In genomic region chr4:78945638-78946179, GRCh38 we compare ENCODE assay signal across 15 cellular contexts. TPM values are rescaled to one million over a fixed set of nuclear protein-coding genes. Genes with fewer than 3 reads are reported as not detected.
DNase-seq lines count a peak whose midpoint lies in the region; ATAC-seq, FAIRE-seq and TF ChIP-seq lines count a peak whose summit lies in the region.
"Had no signal": no experiment of that assay in that cellular context is flagged by ENCODE, and none has a peak within 500 bp of the region (broad histone marks: within the 10 kb centered on the region; RNA-seq: fewer than 3 reads in every experiment).

No MANE protein-coding gene starts in this region.

- ATAC-seq in activated T-cell treated with anti-CD3 and anti-CD28 coated beads, Interleukin-2, amount 50 U/mL, for 4 hours = peak; percentile 80 to 84
- no peak for ATAC-seq in natural killer cell

- no peaks in the 10 kb centered on the region for H3K36me3 Mint-ChIP-seq in activated T-cell treated with anti-CD3 and anti-CD28 coated beads, Interleukin-2, amount 50 U/mL, for 4 hours (ENCODE audit: insufficient read depth)
- H3K36me3 Mint-ChIP-seq in T-helper 2 cell treated with Interferon-gamma antibody and Interleukin-4, amounts not matched to agents 5 μg/mL and 100 μg/mL, for 36 hours (ENCODE audit: low read depth) = no peaks in the 10 kb centered on the region
- no peaks in the 10 kb centered on the region for H3K36me3 Mint-ChIP-seq in natural killer cell
- H3K36me3 Mint-ChIP-seq: CD14-positive monocyte had no signal

- peak; percentile 33 for FAIRE-seq in GM12892 (lab: Jason Lieb, UNC)

- no peak overlapping the region for H3K27ac Mint-ChIP-seq in T-helper 2 cell treated with Interferon-gamma antibody and Interleukin-4, amounts not matched to agents 5 μg/mL and 100 μg/mL, for 36 hours
- no peak overlapping the region for H3K27ac Mint-ChIP-seq in natural killer cell
- H3K27ac Mint-ChIP-seq: CD14-positive monocyte had no signal

- no peak overlapping the region for H3K4me3 Mint-ChIP-seq in activated T-cell treated with anti-CD3 and anti-CD28 coated beads, Interleukin-2, amount 50 U/mL, for 4 hours
- no peak overlapping the region for H3K4me3 Mint-ChIP-seq in T-helper 2 cell treated with Interferon-gamma antibody and Interleukin-4, amounts not matched to agents 5 μg/mL and 100 μg/mL, for 36 hours
- no peak overlapping the region for H3K4me3 Mint-ChIP-seq in natural killer cell
- H3K4me3 Mint-ChIP-seq: CD14-positive monocyte had no signal

- intact Hi-C loops in natural killer cell (cut with micrococcal nuclease) = no loop called here

- peaks cover 49% of the 10 kb centered on the region for H3K27me3 Mint-ChIP-seq in activated T-cell treated with anti-CD3 and anti-CD28 coated beads, Interleukin-2, amount 50 U/mL, for 4 hours (ENCODE audit: low read depth)
- peaks cover 57% of the 10 kb centered on the region for H3K27me3 Mint-ChIP-seq in T-helper 2 cell treated with Interferon-gamma antibody and Interleukin-4, amounts not matched to agents 5 μg/mL and 100 μg/mL, for 36 hours (ENCODE audit: low read depth)
- peaks cover 51 to 62% of the 10 kb centered on the region in 2 donors for H3K27me3 Mint-ChIP-seq in natural killer cell (ENCODE audit: low read depth in 2 of 2)

- TF ChIP-seq POLR2A in GM12892 (IDR thresholded peaks at IDR 0.05; ENCODE audit: low read depth, low read length) = no peak

- H3K4me1 Mint-ChIP-seq in activated T-cell treated with anti-CD3 and anti-CD28 coated beads, Interleukin-2, amount 50 U/mL, for 4 hours (ENCODE audit: low read depth) = peaks cover 4% of the 10 kb centered on the region
- peaks cover 12% of the 10 kb centered on the region for H3K4me1 Mint-ChIP-seq in T-helper 2 cell treated with Interferon-gamma antibody and Interleukin-4, amounts not matched to agents 5 μg/mL and 100 μg/mL, for 36 hours (ENCODE audit: low read depth)
- no peaks in the 10 kb centered on the region for H3K4me1 Mint-ChIP-seq in natural killer cell

- no peaks in the 10 kb centered on the region for H3K9me3 Mint-ChIP-seq in activated T-cell treated with anti-CD3 and anti-CD28 coated beads, Interleukin-2, amount 50 U/mL, for 4 hours
- no peaks in the 10 kb centered on the region for H3K9me3 Mint-ChIP-seq in T-helper 2 cell treated with Interferon-gamma antibody and Interleukin-4, amounts not matched to agents 5 μg/mL and 100 μg/mL, for 36 hours
- H3K9me3 Mint-ChIP-seq in natural killer cell = no peaks in the 10 kb centered on the region

- DNase-seq in activated T-cell treated with anti-CD3 and anti-CD28 coated beads, Interleukin-2, amount 50 U/mL, for 4 hours = no peak
- no peak for DNase-seq in activated T-cell treated with anti-CD3 and anti-CD28 coated beads, Interleukin-2, amount 50 U/mL, for 48 hours
- DNase-seq in GM12892 (ENCODE audit: insufficient read length) (no peak), kidney tubule cell (ENCODE audit: low spot score) (peak; percentile 2), iPS-NIHi7 (ENCODE audit: extremely low spot score) (no peak), NCI-H2227 treated with DMSO at 0.1 percent for 48 hours (lab: John Stamatoyannopoulos, UW) (no peak), natural killer cell (no peak)
- DNase-seq in T-helper 2 cell treated with Interferon-gamma antibody and Interleukin-4, amounts not matched to agents 5 μg/mL and 100 μg/mL, for 36 hours (ENCODE audit: low spot score) = peak; percentile 40
- DNase-seq: DMS79 treated with DMSO at 0.1 percent for 48 hours; KBM-7; NCI-H1092; NCI-H2107; NCI-H69; NK-92 treated with Interleukin-12 subunit alpha and Interleukin-12 subunit beta, amount 100 ng/mL, for 24 hours had no signal

- TF ChIP-seq CTCF in natural killer cell (IDR thresholded peaks at IDR 0.05) = no peak

RNA-seq across cellular contexts. Expression of gene PAQR3, which starts 6.5 kb away (rescaled TPM):
- total RNA-seq in activated T-cell treated with anti-CD3 and anti-CD28 coated beads, Interleukin-2, amount 50 U/mL, for 4 hours = 10 to 100 TPM; 10.1 to 12.9 (median 10.2) TPM
- polyA plus RNA-seq in GM12892 (2012; ENCODE audit: missing spikeins) = 5.5 TPM
- total RNA-seq in natural killer cell = 10 to 100 TPM; 23.7 to 31.7 (median 24.2) TPM

Comparison
In these comparisons a context has a peak if more than half of its experiments do, and no peak if none do; other contexts are left out.
1. ATAC-seq: peak in activated T-cell treated with anti-CD3 and anti-CD28 coated beads, Interleukin-2, amount 50 U/mL, for 4 hours (2 of 2); none in natural killer cell (0 of 3).
2. DNase-seq: peak in T-helper 2 cell treated with Interferon-gamma antibody and Interleukin-4, amounts not matched to agents 5 μg/mL and 100 μg/mL, for 36 hours (single experiment) and kidney tubule cell (single experiment); none in activated T-cell treated with anti-CD3 and anti-CD28 coated beads, Interleukin-2, amount 50 U/mL, for 4 hours (single experiment), activated T-cell treated with anti-CD3 and anti-CD28 coated beads, Interleukin-2, amount 50 U/mL, for 48 hours (0 of 2), GM12892 (single experiment), iPS-NIHi7 (single experiment), NCI-H2227 treated with DMSO at 0.1 percent for 48 hours (single experiment) and natural killer cell (single experiment).